Comparison of ENCODE assay signal across 18 cellular contexts in genomic region chr5:158796812-158797497, GRCh38.
"Had no signal": no experiment of that assay in that cellular context is flagged by ENCODE, and none has a peak within 500 bp of the region (broad histone marks: within the 10 kb centered on the region; RNA-seq: fewer than 3 reads in every experiment).

No MANE protein-coding gene starts in this region.

- H3K9me3 ChIP-seq: psoas muscle, stomach, transverse colon had no signal

- H3K27me3 Mint-ChIP-seq: activated naive CD4-positive, alpha-beta T cell treated with anti-CD3 and anti-CD28 coated beads, Interleukin-2, amount 50 U/mL, for 24 hours; activated T-cell treated with anti-CD3 and anti-CD28 coated beads, Interleukin-2, amount 50 U/mL, for 24 hours had no signal

- H3K27ac Mint-ChIP-seq: activated CD8-positive, alpha-beta memory T cell treated with anti-CD3 and anti-CD28 coated beads, Interleukin-2, amount 10 ng/mL, durations not matched to agents 7 days and 5 days; activated naive CD4-positive, alpha-beta T cell treated with anti-CD3 and anti-CD28 coated beads, Interleukin-2, amount 50 U/mL, for 24 hours; activated T-cell treated with anti-CD3 and anti-CD28 coated beads, Interleukin-2, amount 50 U/mL, for 24 hours; natural killer cell treated with Interleukin-12 subunit alpha and Interleukin-12 subunit beta and Interleukin-15 and Interleukin-18, amount 100 ng/mL, for 72 hours had no signal

- H3K27ac ChIP-seq: brain microvascular endothelial cell, psoas muscle, stomach, transverse colon had no signal

- H3K4me1 ChIP-seq: psoas muscle, stomach, transverse colon had no signal

- H3K27me3 ChIP-seq: brain microvascular endothelial cell, stomach, transverse colon had no signal

- ATAC-seq: activated CD8-positive, alpha-beta memory T cell treated with anti-CD3 and anti-CD28 coated beads, Interleukin-2, amount 10 ng/mL, durations not matched to agents 7 days and 5 days; natural killer cell treated with Interleukin-12 subunit alpha and Interleukin-12 subunit beta and Interleukin-15 and Interleukin-18, amount 100 ng/mL, for 72 hours had no signal

- H3K4me3 ChIP-seq: psoas muscle, stomach, transverse colon had no signal

- H3K4me1 Mint-ChIP-seq: activated CD8-positive, alpha-beta memory T cell treated with anti-CD3 and anti-CD28 coated beads, Interleukin-2, amount 10 ng/mL, durations not matched to agents 7 days and 5 days; activated naive CD4-positive, alpha-beta T cell treated with anti-CD3 and anti-CD28 coated beads, Interleukin-2, amount 50 U/mL, for 24 hours had no signal

- H3K9me3 Mint-ChIP-seq: activated naive CD4-positive, alpha-beta T cell treated with anti-CD3 and anti-CD28 coated beads, Interleukin-2, amount 50 U/mL, for 24 hours; activated T-cell treated with anti-CD3 and anti-CD28 coated beads, Interleukin-2, amount 50 U/mL, for 24 hours; natural killer cell treated with Interleukin-12 subunit alpha and Interleukin-12 subunit beta and Interleukin-15 and Interleukin-18, amount 100 ng/mL, for 72 hours had no signal

- H3K36me3 ChIP-seq: stomach, transverse colon had no signal

- FAIRE-seq: endometrium had no signal

- H3K36me3 Mint-ChIP-seq: activated CD8-positive, alpha-beta memory T cell treated with anti-CD3 and anti-CD28 coated beads, Interleukin-2, amount 10 ng/mL, durations not matched to agents 7 days and 5 days; activated naive CD4-positive, alpha-beta T cell treated with anti-CD3 and anti-CD28 coated beads, Interleukin-2, amount 50 U/mL, for 24 hours; natural killer cell treated with Interleukin-12 subunit alpha and Interleukin-12 subunit beta and Interleukin-15 and Interleukin-18, amount 100 ng/mL, for 72 hours had no signal

- DNase-seq: activated CD8-positive, alpha-beta memory T cell treated with anti-CD3 and anti-CD28 coated beads, Interleukin-2, amount 10 ng/mL, durations not matched to agents 7 days and 5 days; activated effector memory CD4-positive, alpha-beta T cell treated with Interleukin-2 at 50 U/mL for 16 hours; activated T-cell treated with anti-CD3 and anti-CD28 coated beads, Interleukin-2, amount 50 U/mL, for 24 hours; amniotic stem cell; brain microvascular endothelial cell; cerebellar nuclear complex; hypothalamus; occipital lobe; SIG-M5; stimulated activated CD4-positive, alpha-beta T cell treated with anti-CD3 and anti-CD28 coated beads, Interleukin-15, amount 100 ng/mL, for 24 hours; stimulated activated CD4-positive, alpha-beta T cell treated with anti-CD3 and anti-CD28 coated beads, Interleukin-4, amount 100 ng/mL, for 4 hours; stomach; T-helper 2 cell; transverse colon had no signal

- H3K4me3 Mint-ChIP-seq: activated CD8-positive, alpha-beta memory T cell treated with anti-CD3 and anti-CD28 coated beads, Interleukin-2, amount 10 ng/mL, durations not matched to agents 7 days and 5 days; activated naive CD4-positive, alpha-beta T cell treated with anti-CD3 and anti-CD28 coated beads, Interleukin-2, amount 50 U/mL, for 24 hours; activated T-cell treated with anti-CD3 and anti-CD28 coated beads, Interleukin-2, amount 50 U/mL, for 24 hours; natural killer cell treated with Interleukin-12 subunit alpha and Interleukin-12 subunit beta and Interleukin-15 and Interleukin-18, amount 100 ng/mL, for 72 hours had no signal
